In the genomic region with DNA sequence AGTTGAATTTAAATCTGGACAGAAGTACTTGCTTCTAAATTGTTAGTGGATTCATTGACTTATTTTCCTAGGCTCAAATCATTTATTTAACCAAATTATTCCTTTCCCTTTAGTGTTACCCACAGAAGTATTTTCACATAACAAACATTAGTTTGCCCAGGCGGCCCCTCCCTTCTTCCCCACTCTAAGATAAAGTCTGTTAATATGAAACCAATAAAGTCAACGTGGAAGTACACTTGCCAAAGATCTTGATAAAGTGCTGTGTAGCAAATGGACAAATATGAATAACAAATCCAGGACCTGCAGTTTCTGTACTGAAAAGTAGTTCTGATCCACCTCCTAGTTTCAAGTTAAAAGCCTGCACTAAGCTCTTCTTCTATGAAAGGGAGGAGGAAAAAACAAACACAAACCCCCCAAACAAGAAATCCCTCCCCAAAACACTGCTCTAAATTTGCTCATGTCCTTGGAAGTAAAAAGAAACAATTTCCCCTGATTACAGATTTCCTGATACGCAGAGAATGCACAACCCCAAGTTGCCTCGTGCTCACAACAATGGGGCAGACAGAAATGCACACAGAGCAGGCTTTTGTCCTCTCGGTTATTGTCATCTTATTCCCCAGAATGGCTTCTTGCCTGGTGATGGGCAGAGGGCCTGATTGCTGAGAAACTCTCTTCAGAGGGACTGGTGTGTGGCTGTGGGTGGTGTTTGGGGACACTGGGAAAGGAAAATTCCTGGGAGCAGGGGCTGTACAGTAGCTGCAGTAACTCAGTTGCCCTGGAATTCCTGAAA, we compare ENCODE assay signal across 10 cellular contexts. TPM values are rescaled to one million over a fixed set of nuclear protein-coding genes. Genes with fewer than 3 reads are reported as not detected.
DNase-seq lines count a peak whose midpoint lies in the region; ATAC-seq and TF ChIP-seq lines count a peak whose summit lies in the region.
"Had no signal": no experiment of that assay in that cellular context is flagged by ENCODE, and none has a peak within 500 bp of the region (broad histone marks: within the 10 kb centered on the region; RNA-seq: fewer than 3 reads in every experiment).

No MANE protein-coding gene starts in this region.

- TF ChIP-seq CTCF in WTC11 (IDR thresholded peaks at IDR 0.05) = no peak

- no peak overlapping the region for H3K27ac ChIP-seq in iPS-20b (ENCODE audit: low read length)

- peak; percentile 29 for DNase-seq in activated CD4-positive, alpha-beta T cell treated with anti-CD3 and anti-CD28 coated beads for 48 hours
- no peak for DNase-seq in activated CD4-positive, alpha-beta T cell treated with anti-CD3 and anti-CD28 coated beads for 1 hour
- no peak for DNase-seq in WTC11 (ENCODE audit: low spot score)
- no peak for DNase-seq in stimulated activated CD4-positive, alpha-beta T cell treated with anti-CD3 and anti-CD28 coated beads, Interleukin-2, amount 100 ng/mL, for 24 hours
- DNase-seq in RPMI8226 = no peak
- DNase-seq: NCI-H2029 treated with DMSO at 0.1 percent for 48 hours had no signal

- H3K4me3 ChIP-seq in iPS-20b (ENCODE audit: low read length) = no peak overlapping the region

- CTCF ChIA-PET in WTC11 (lab: Charles Lee) = no interaction called here

- peaks cover 28% of the 10 kb centered on the region for H3K4me1 Mint-ChIP-seq in WTC11
- H3K4me1 Mint-ChIP-seq in stimulated activated memory B cell treated with anti-CD40 and anti-IgM and Interleukin-4, amounts not matched to agents 10 μg/mL and 1 μg/mL and 100 μg/mL, for 72 hours = peaks cover 32% of the 10 kb centered on the region

- POLR2A ChIA-PET in WTC11 (lab: Charles Lee) = no interaction called here

- H3K4me3 Mint-ChIP-seq in WTC11 = no peak overlapping the region
- peak overlapping the region; percentile 38 for H3K4me3 Mint-ChIP-seq in stimulated activated memory B cell treated with anti-CD40 and anti-IgM and Interleukin-4, amounts not matched to agents 10 μg/mL and 1 μg/mL and 100 μg/mL, for 72 hours

- no peaks in the 10 kb centered on the region for H3K27me3 Mint-ChIP-seq in WTC11 (ENCODE audit: low read depth)
- no peaks in the 10 kb centered on the region for H3K27me3 Mint-ChIP-seq in stimulated activated memory B cell treated with anti-CD40 and anti-IgM and Interleukin-4, amounts not matched to agents 10 μg/mL and 1 μg/mL and 100 μg/mL, for 72 hours

- H3K27me3 ChIP-seq in iPS-20b (ENCODE audit: insufficient read depth, low read length) = no peaks in the 10 kb centered on the region

- H3K9ac ChIP-seq in iPS-20b (ENCODE audit: low read depth, low read length) = peak overlapping the region; percentile 65; the same call in 1 of the 2 replicates

- peaks cover 24% of the 10 kb centered on the region for H3K4me1 ChIP-seq in iPS-20b (ENCODE audit: insufficient read depth, low read length)

- no peaks in the 10 kb centered on the region for H3K36me3 Mint-ChIP-seq in WTC11
- H3K36me3 Mint-ChIP-seq in stimulated activated memory B cell treated with anti-CD40 and anti-IgM and Interleukin-4, amounts not matched to agents 10 μg/mL and 1 μg/mL and 100 μg/mL, for 72 hours = no peaks in the 10 kb centered on the region

- H3K9me3 Mint-ChIP-seq in WTC11 = no peaks in the 10 kb centered on the region
- H3K9me3 Mint-ChIP-seq in stimulated activated memory B cell treated with anti-CD40 and anti-IgM and Interleukin-4, amounts not matched to agents 10 μg/mL and 1 μg/mL and 100 μg/mL, for 72 hours = no peaks in the 10 kb centered on the region

- H3K9me3 ChIP-seq in iPS-20b (ENCODE audit: insufficient read depth, low read depth, low read length) = no peaks in the 10 kb centered on the region

- ATAC-seq in WTC11 (no peak), HG03571 (IDR thresholded peaks at IDR 0.05; ENCODE audit: unreplicated experiment) (no peak)
- no peak for ATAC-seq in stimulated activated memory B cell treated with anti-CD40 and anti-IgM and Interleukin-4, amounts not matched to agents 10 μg/mL and 1 μg/mL and 100 μg/mL, for 72 hours

- no peaks in the 10 kb centered on the region for H3K36me3 ChIP-seq in iPS-20b (ENCODE audit: insufficient read depth, low read depth, low read length)

- peak overlapping the region; percentile 14; the same call in 1 of the 2 replicates for H3K27ac Mint-ChIP-seq in WTC11
- H3K27ac Mint-ChIP-seq in stimulated activated memory B cell treated with anti-CD40 and anti-IgM and Interleukin-4, amounts not matched to agents 10 μg/mL and 1 μg/mL and 100 μg/mL, for 72 hours = peak overlapping the region; percentile 98

TF ChIP-seq in WTC11, 78 proteins besides CTCF, POLR2A, EP300 and RAD21:
- TF ChIP-seq JUN (CRISPR knock-in tag; IDR thresholded peaks at IDR 0.05) (no peak), NR1H2 (CRISPR knock-in tag; IDR thresholded peaks at IDR 0.05) (no peak), E2F4 (CRISPR knock-in tag; IDR thresholded peaks at IDR 0.05; ENCODE audit: borderline replicate concordance, low read depth) (no peak)
TF ChIP-seq in WTC11: peak in this region for 0.

RNA-seq across cellular contexts. Expression of gene TMSB4X, which starts 23.2 kb away (rescaled TPM):
- total RNA-seq in WTC11 (2021) = 2,375 to 2,595 TPM (median 2,468 TPM) in 3 replicates

RNA-seq across cellular contexts. Expression of gene FAM9C, which starts 46.3 kb away (rescaled TPM):
- total RNA-seq in WTC11 (2021) = 0.07 to 0.28 TPM in 2 of 3 replicates, not detected in the other
- total RNA-seq: epithelial cell of proximal tubule had no signal
